Comparison of ENCODE assay signal across 1 cellular context in genomic region chr17:28901866-28902818, GRCh38.
TF ChIP-seq lines count a peak whose summit lies in the region.

No MANE protein-coding gene starts in this region.

TF ChIP-seq in K562, 482 proteins besides CTCF, POLR2A, EP300 and RAD21 (continued from another document and continues in another):
- TF ChIP-seq RERE (CRISPR knock-in tag; IDR thresholded peaks at IDR 0.05; ENCODE audit: borderline replicate concordance) (0 out of 2 replicates have a peak, but pooled peaks have one; percentile 78), RUNX1 (IDR thresholded peaks at IDR 0.05; ENCODE audit: low read depth) (0 out of 2 replicates have a peak, but pooled peaks have one; percentile 14), HMG20B (CRISPR knock-in tag; IDR thresholded peaks at IDR 0.05) (no peak), GTF3C2 (IDR thresholded peaks at IDR 0.05; ENCODE audit: borderline replicate concordance, extremely low read depth, insufficient read length) (no peak), SMC3 (conservative IDR thresholded peaks at IDR 0.05; ENCODE audit: insufficient read depth, low read depth, low read length) (no peak), HDAC1 (IDR thresholded peaks at IDR 0.05) (peak in 1 of 2 experiments; percentile 80; a peak in 2 of 4 replicates), ZFP1 (CRISPR knock-in tag; IDR thresholded peaks at IDR 0.05) (no peak), YY1 (IDR thresholded peaks at IDR 0.05; ENCODE audit: borderline replicate concordance in 1 of 3, control insufficient read depth in 1 of 3, extremely low read depth in 1 of 3, insufficient read depth in 3 of 3, insufficient read length in 1 of 3, insufficient replicate concordance in 2 of 3, low read depth in 1 of 3, low read length in 2 of 3) (peak in 1 of 3 experiments; percentile 18), ZNF347 (CRISPR knock-in tag; IDR thresholded peaks at IDR 0.05; ENCODE audit: low read depth) (no peak), ZNF518B (CRISPR knock-in tag; IDR thresholded peaks at IDR 0.05) (no peak), SMARCE1 (IDR thresholded peaks at IDR 0.05) (no peak; the same call in 1 of the 2 replicates), SETDB1 (IDR thresholded peaks at IDR 0.05; ENCODE audit: low read length) (no peak), ZNF586 (CRISPR knock-in tag; conservative IDR thresholded peaks at IDR 0.05) (no peak), DPF2 (IDR thresholded peaks at IDR 0.05) (peak; percentile 50; the same call in 1 of the 2 replicates), PBX2 (CRISPR knock-in tag; IDR thresholded peaks at IDR 0.05; ENCODE audit: low read depth) (no peak), PBX2 (tag; conservative IDR thresholded peaks at IDR 0.05; ENCODE audit: low read depth) (no peak), ZNF224 (CRISPR knock-in tag; IDR thresholded peaks at IDR 0.05) (no peak), HES1 (IDR thresholded peaks at IDR 0.05; ENCODE audit: low read depth) (peak; percentile 50), ATF6 (CRISPR knock-in tag; IDR thresholded peaks at IDR 0.05) (0 out of 2 replicates have a peak, but pooled peaks have one; percentile 10), TBP (optimal IDR thresholded peaks at IDR 0.05; ENCODE audit: low read depth, low read length) (no peak), ZNF79 (CRISPR knock-in tag; IDR thresholded peaks at IDR 0.05; ENCODE audit: low read depth) (no peak), NCOA1 (IDR thresholded peaks at IDR 0.05; ENCODE audit: low read depth) (no peak), MAX (CRISPR knock-in tag; IDR thresholded peaks at IDR 0.05) (no peak), SMARCA5 (IDR thresholded peaks at IDR 0.05) (peak; percentile 57; the same call in 1 of the 2 replicates), OTX1 (CRISPR knock-in tag; IDR thresholded peaks at IDR 0.05) (0 out of 2 replicates have a peak, but pooled peaks have one; percentile 48), MTA1 (IDR thresholded peaks at IDR 0.05; ENCODE audit: borderline replicate concordance) (peak; percentile 25; the same call in 1 of the 2 replicates), KAT2B (IDR thresholded peaks at IDR 0.05; ENCODE audit: low read depth, low read length) (no peak), ZBTB11 (CRISPR knock-in tag; IDR thresholded peaks at IDR 0.05) (peak in 1 of 3 experiments; percentile 50; a peak in 1 of 6 replicates), RBM25 (IDR thresholded peaks at IDR 0.05; ENCODE audit: low read depth, low read length, severe bottlenecking) (peak; percentile 4)
